Comparison of ENCODE assay signal across 10 cellular contexts in genomic region chr15:84816694-84817460, GRCh38. TPM values are rescaled to one million over a fixed set of nuclear protein-coding genes. Genes with fewer than 3 reads are reported as not detected.
DNase-seq lines count a peak whose midpoint lies in the region; ATAC-seq and TF ChIP-seq lines count a peak whose summit lies in the region.
"Had no signal": no experiment of that assay in that cellular context is flagged by ENCODE, and none has a peak within 500 bp of the region (broad histone marks: within the 10 kb centered on the region; RNA-seq: fewer than 3 reads in every experiment).

TSS of gene ALPK3 (plus strand) at chr15:84817356. CDS start at chr15:84817453, 97 bp downstream.

- peaks cover 4 to 7% of the 10 kb centered on the region in 2 donors for H3K36me3 Mint-ChIP-seq in CD14-positive monocyte

- TF ChIP-seq CTCF in lower lobe of right lung (IDR thresholded peaks at IDR 0.05) = peak; percentile 6
- no peak for TF ChIP-seq CTCF in CD14-positive monocyte (IDR thresholded peaks at IDR 0.05)

- peak within 1 kb of the TSS in 1 of 2 donors; percentile 64 for H3K4me3 Mint-ChIP-seq in CD14-positive monocyte

- H3K4me1 ChIP-seq in ectodermal cell (ENCODE audit: control insufficient read depth, insufficient read depth, low read length) = peaks cover 31% of the 10 kb centered on the region
- H3K4me1 ChIP-seq in lower lobe of right lung = peaks cover 47% of the 10 kb centered on the region

- 25 to 26% methylated on average over 61 of the region's 61 CpGs for whole genome bisulfite sequencing in ectodermal cell, 2 experiments

- ATAC-seq in lower lobe of right lung (peak; percentile 77 to 80), GM18861 (IDR thresholded peaks at IDR 0.05; ENCODE audit: unreplicated experiment) (no peak), GM18909 (IDR thresholded peaks at IDR 0.05; ENCODE audit: poor library complexity, unreplicated experiment) (no peak)

- H3K27ac ChIP-seq in ectodermal cell (ENCODE audit: insufficient read depth, low read depth, low read length, poor library complexity, severe bottlenecking) (peak within 1 kb of the TSS; percentile 88), lower lobe of right lung (peak within 1 kb of the TSS; percentile 83), substantia nigra (ENCODE audit: low read depth, low read length, poor library complexity, severe bottlenecking) (peak within 1 kb of the TSS; percentile 30)
- H3K27ac ChIP-seq: SK-N-MC had no signal

- peak; percentile 83 for DNase-seq in LHCN-M2 (ENCODE audit: low read depth)
- DNase-seq in lower lobe of right lung = peak; percentile 70
- peak in 12 of 49 donors; percentile 12 to 63 (median 42) for DNase-seq in substantia nigra (lab: John Stamatoyannopoulos, UW)
- no peak for DNase-seq in activated naive CD4-positive, alpha-beta T cell (lab: John Stamatoyannopoulos, UW)
- DNase-seq in CD14-positive monocyte (ENCODE audit: low spot score) = no peak
- DNase-seq: small intestine had no signal

- H3K36me3 ChIP-seq in ectodermal cell (ENCODE audit: control insufficient read depth, insufficient read depth, low read length) = no peaks in the 10 kb centered on the region
- H3K36me3 ChIP-seq in lower lobe of right lung = no peaks in the 10 kb centered on the region

- peak within 1 kb of the TSS; percentile 36 for H3K4me3 ChIP-seq in ectodermal cell (ENCODE audit: insufficient read depth, low read depth, low read length)
- H3K4me3 ChIP-seq in lower lobe of right lung = peak within 1 kb of the TSS; percentile 45
- H3K4me3 ChIP-seq: SK-N-MC had no signal

- H3K27me3 ChIP-seq in ectodermal cell (ENCODE audit: control insufficient read depth, insufficient read depth, low read length, poor library complexity, severe bottlenecking) (no peaks in the 10 kb centered on the region), lower lobe of right lung (ENCODE audit: low read depth) (no peaks in the 10 kb centered on the region)

- H3K9me3 Mint-ChIP-seq in CD14-positive monocyte = peaks cover 0 to 1% (median 0%) of the 10 kb centered on the region in 7 donors

- no peak within 1 kb of the TSS for H3K27ac Mint-ChIP-seq in CD14-positive monocyte

- intact Hi-C loops in lower lobe of right lung (cut with DNase I) = no loop called here
- intact Hi-C loops in CD14-positive monocyte (cut with micrococcal nuclease) = no loop called here

- H3K9me3 ChIP-seq in ectodermal cell (ENCODE audit: control insufficient read depth, low read length) (no peaks in the 10 kb centered on the region), lower lobe of right lung (no peaks in the 10 kb centered on the region)

- peaks cover 2 to 12% (median 9%) of the 10 kb centered on the region in 3 donors for H3K27me3 Mint-ChIP-seq in CD14-positive monocyte (ENCODE audit: low read depth in 3 of 3)

- H3K4me1 Mint-ChIP-seq in CD14-positive monocyte = peaks cover 34% of the 10 kb centered on the region

RNA-seq across cellular contexts. Expression of gene ALPK3, which starts in this region (rescaled TPM):
- total RNA-seq in LHCN-M2 (2014; rRNA removed) (33.5 and 37.4 TPM in 2 replicates), lower lobe of right lung (14.0 TPM)
- 26.0 TPM for polyA plus RNA-seq in LHCN-M2 (2012)
- polyA plus RNA-seq in ectodermal cell (2013, experiment 1 of 4) = 10.4 TPM
- 15.2 TPM for polyA plus RNA-seq in ectodermal cell (2013, experiment 2 of 4)
- 8.8 TPM for polyA plus RNA-seq in ectodermal cell (2013, experiment 3 of 4)
- 9.8 TPM for polyA plus RNA-seq in ectodermal cell (2013, experiment 4 of 4)
- polyA plus RNA-seq in CD14-positive monocyte = under 1 TPM in 1 of 2 donors, not detected in 1; 0.02 TPM

Comparison
In these comparisons a context has a peak if more than half of its experiments do, and no peak if none do; other contexts are left out.
1. DNase-seq: peak in LHCN-M2 (single experiment) and lower lobe of right lung (single experiment); none in activated naive CD4-positive, alpha-beta T cell (0 of 4) and CD14-positive monocyte (single experiment).
2. H3K27ac ChIP-seq: peak in every context shown above with its lines; median percentile 88 in ectodermal cell; 83 in lower lobe of right lung; 30 in substantia nigra.
3. ATAC-seq: peak in lower lobe of right lung (2 of 2); none in GM18861 (single experiment) and GM18909 (single experiment).